Comparison of ENCODE assay signal across 29 cellular contexts in the genomic region with DNA sequence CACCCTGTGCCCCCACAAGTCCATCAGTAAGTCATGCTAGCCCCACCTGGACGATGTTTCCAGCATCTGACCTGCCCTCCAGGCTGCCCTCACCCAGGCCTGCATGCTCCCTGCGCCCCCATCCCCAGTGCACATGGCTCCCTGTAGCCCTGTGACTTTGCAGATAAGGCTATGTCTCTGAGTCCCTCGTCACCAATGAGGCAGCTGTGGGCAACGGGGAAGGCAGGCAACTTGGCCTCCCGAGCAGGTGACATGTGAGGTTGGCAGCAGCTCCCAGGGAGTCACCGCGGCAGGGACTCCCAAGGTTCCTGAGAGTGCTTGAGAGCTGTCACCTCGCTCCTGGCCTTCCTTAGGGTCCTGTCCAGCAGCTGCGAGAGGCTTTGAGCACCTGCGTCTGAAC.
"Had no signal": no experiment of that assay in that cellular context is flagged by ENCODE, and none has a peak within 500 bp of the region (broad histone marks: within the 10 kb centered on the region; RNA-seq: fewer than 3 reads in every experiment).

No MANE protein-coding gene starts in this region.

- H3K4me3 Mint-ChIP-seq: activated CD4-positive, alpha-beta T cell treated with anti-CD3 and anti-CD28 coated beads, Interleukin-2, amount 10 ng/mL, durations not matched to agents 24 days and 14 days; activated CD8-positive, alpha-beta T cell treated with anti-CD3 and anti-CD28 coated beads for 36 hours; activated naive CD4-positive, alpha-beta T cell treated with anti-CD3 and anti-CD28 coated beads, Interleukin-2, amount 50 U/mL, for 24 hours; activated naive CD8-positive, alpha-beta T cell treated with anti-CD3 and anti-CD28 coated beads, Interleukin-2, amount 10 ng/mL, durations not matched to agents 7 days and 5 days; activated T-cell treated with anti-CD3 and anti-CD28 coated beads, Interleukin-2, amount 50 U/mL, for 72 hours; activated T-helper 17 cell treated with anti-CD3 and anti-CD28 coated beads, Interleukin-2, amount 50 U/mL, for 72 hours; central memory CD8-positive, alpha-beta T cell had no signal

- H3K4me1 Mint-ChIP-seq: activated naive CD4-positive, alpha-beta T cell treated with anti-CD3 and anti-CD28 coated beads, Interleukin-2, amount 50 U/mL, for 24 hours; activated T-helper 17 cell treated with anti-CD3 and anti-CD28 coated beads, Interleukin-2, amount 50 U/mL, for 72 hours; central memory CD8-positive, alpha-beta T cell had no signal

- H3K27ac ChIP-seq: ascending aorta, cardiac muscle cell, PC-9, RWPE1 had no signal

- H3K27ac Mint-ChIP-seq: activated CD4-positive, alpha-beta T cell treated with anti-CD3 and anti-CD28 coated beads, Interleukin-2, amount 10 ng/mL, durations not matched to agents 24 days and 14 days; activated CD8-positive, alpha-beta T cell treated with anti-CD3 and anti-CD28 coated beads for 36 hours; activated naive CD4-positive, alpha-beta T cell treated with anti-CD3 and anti-CD28 coated beads, Interleukin-2, amount 50 U/mL, for 24 hours; activated naive CD8-positive, alpha-beta T cell treated with anti-CD3 and anti-CD28 coated beads, Interleukin-2, amount 10 ng/mL, durations not matched to agents 7 days and 5 days; activated T-cell treated with anti-CD3 and anti-CD28 coated beads, Interleukin-2, amount 50 U/mL, for 72 hours; activated T-helper 17 cell treated with anti-CD3 and anti-CD28 coated beads, Interleukin-2, amount 50 U/mL, for 72 hours had no signal

- H3K36me3 ChIP-seq: ascending aorta, cardiac muscle cell had no signal

- H3K9me3 ChIP-seq: ascending aorta had no signal

- H3K4me3 ChIP-seq: ascending aorta, cardiac muscle cell, PC-9 had no signal

- H3K4me1 ChIP-seq: ascending aorta had no signal

- H3K9me3 Mint-ChIP-seq: activated CD4-positive, alpha-beta T cell treated with anti-CD3 and anti-CD28 coated beads, Interleukin-2, amount 10 ng/mL, durations not matched to agents 24 days and 14 days; activated CD8-positive, alpha-beta T cell treated with anti-CD3 and anti-CD28 coated beads for 36 hours; activated naive CD4-positive, alpha-beta T cell treated with anti-CD3 and anti-CD28 coated beads, Interleukin-2, amount 50 U/mL, for 24 hours; activated naive CD8-positive, alpha-beta T cell treated with anti-CD3 and anti-CD28 coated beads, Interleukin-2, amount 10 ng/mL, durations not matched to agents 7 days and 5 days; activated T-cell treated with anti-CD3 and anti-CD28 coated beads, Interleukin-2, amount 50 U/mL, for 72 hours; activated T-helper 17 cell treated with anti-CD3 and anti-CD28 coated beads, Interleukin-2, amount 50 U/mL, for 72 hours; central memory CD8-positive, alpha-beta T cell had no signal

- DNase-seq: activated CD4-positive, alpha-beta T cell treated with anti-CD3 and anti-CD28 coated beads, Interleukin-2, amount 10 ng/mL, durations not matched to agents 24 days and 14 days; activated CD4-positive, alpha-beta T cell treated with anti-CD3 and anti-CD28 coated beads, Interleukin-2, amount 50 U/mL, for 4 hours; activated CD8-positive, alpha-beta T cell treated with anti-CD3 and anti-CD28 coated beads for 36 hours; activated effector memory CD4-positive, alpha-beta T cell treated with anti-CD3 and anti-CD28 coated beads, Interleukin-2, amount 50 U/mL, for 16 hours; activated naive CD4-positive, alpha-beta T cell; activated naive CD8-positive, alpha-beta T cell treated with anti-CD3 and anti-CD28 coated beads, Interleukin-2, amount 10 ng/mL, durations not matched to agents 7 days and 5 days; activated T-cell treated with anti-CD3 and anti-CD28 coated beads, Interleukin-2, amount 50 U/mL, for 1 hour; activated T-cell treated with anti-CD3 and anti-CD28 coated beads, Interleukin-2, amount 50 U/mL, for 72 hours; amygdala; Karpas-422; NCI-H1105; NCI-H1417 treated with DMSO at 0.1 percent for 48 hours; NCI-H187 treated with DMSO at 0.1 percent for 48 hours; NCI-H2081; NCI-H2171 treated with DMSO at 0.1 percent for 48 hours; NCI-H226; NCI-H446 treated with DMSO at 0.1 percent for 48 hours; NCI-H524; NCI-H69; NCI-H82; NK-92 treated with Interleukin-12 subunit alpha and Interleukin-12 subunit beta, amount 100 ng/mL, for 24 hours; PC-9; SIG-M5 had no signal

- H3K27me3 ChIP-seq: ascending aorta, cardiac muscle cell had no signal
